In genomic region chr7:2314209-2314955, GRCh38 we compare ENCODE assay signal across 1 cellular context.
A peak's percentile ranks its signal among the peaks of the same experiment; 100 is the strongest.
TF ChIP-seq lines count a peak whose summit lies in the region.

TSS of gene SNX8 (minus strand) at chr7:2314441. CDS start at chr7:2314421, 20 bp downstream.

TF ChIP-seq in K562, 482 proteins besides CTCF, POLR2A, EP300 and RAD21 (continued from another document and continues in another):
- TF ChIP-seq KLF13 (tag; IDR thresholded peaks at IDR 0.05; ENCODE audit: borderline replicate concordance, low read depth) (peak; percentile 43; the same call in 1 of the 2 replicates), ZNF232 (CRISPR knock-in tag; IDR thresholded peaks at IDR 0.05) (no peak), ARID1B (IDR thresholded peaks at IDR 0.05) (peak; percentile 34; the same call in 1 of the 2 replicates), VEZF1 (CRISPR knock-in tag; IDR thresholded peaks at IDR 0.05) (peak; percentile 87), ELF2 (CRISPR knock-in tag; IDR thresholded peaks at IDR 0.05) (no peak), SMC3 (conservative IDR thresholded peaks at IDR 0.05; ENCODE audit: insufficient read depth, low read depth, low read length) (no peak), HBP1 (CRISPR knock-in tag; IDR thresholded peaks at IDR 0.05) (peak; percentile 78; the same call in 1 of the 2 replicates), SAFB (IDR thresholded peaks at IDR 0.05; ENCODE audit: borderline replicate concordance, low read depth, low read length) (peak; percentile 89), CREB1 (IDR thresholded peaks at IDR 0.05) (peak; percentile 46; the same call in 1 of the 2 replicates), CREB1 (CRISPR knock-in tag; IDR thresholded peaks at IDR 0.05) (peak; percentile 75), C11orf30 (IDR thresholded peaks at IDR 0.05; ENCODE audit: low read depth) (peak; percentile 34; the same call in 1 of the 2 replicates), MAX (CRISPR knock-in tag; IDR thresholded peaks at IDR 0.05) (peak; percentile 98), CREB3L1 (IDR thresholded peaks at IDR 0.05; ENCODE audit: borderline replicate concordance, low read depth) (peak; percentile 85), KDM2B (CRISPR knock-in tag; IDR thresholded peaks at IDR 0.05) (no peak), NFYB (IDR thresholded peaks at IDR 0.05; ENCODE audit: extremely low read depth, insufficient read length) (no peak), NKRF (IDR thresholded peaks at IDR 0.05; ENCODE audit: borderline replicate concordance) (peak; percentile 96), GABPB1 (CRISPR knock-in tag; IDR thresholded peaks at IDR 0.05) (peak; percentile 51; the same call in 1 of the 2 replicates), UBTF (IDR thresholded peaks at IDR 0.05; ENCODE audit: borderline replicate concordance in 1 of 2, low read depth in 2 of 2, low read length in 2 of 2) (peak in 1 of 2 experiments; percentile 32; a peak in 1 of 4 replicates), MTA3 (IDR thresholded peaks at IDR 0.05; ENCODE audit: borderline replicate concordance) (peak; percentile 30; the same call in 1 of the 2 replicates), RBM25 (IDR thresholded peaks at IDR 0.05; ENCODE audit: low read depth, low read length, severe bottlenecking) (peak; percentile 28), RBBP5 (IDR thresholded peaks at IDR 0.05; ENCODE audit: borderline replicate concordance, insufficient read depth, low read length, poor library complexity, severe bottlenecking) (peak; percentile 80), TARDBP (IDR thresholded peaks at IDR 0.05) (peak; percentile 83; the same call in 1 of the 2 replicates), L3MBTL2 (IDR thresholded peaks at IDR 0.05) (peak; percentile 67), ZNF445 (CRISPR knock-in tag; IDR thresholded peaks at IDR 0.05; ENCODE audit: low read depth) (no peak), ZNF561 (CRISPR knock-in tag; conservative IDR thresholded peaks at IDR 0.05) (no peak), OTX1 (CRISPR knock-in tag; IDR thresholded peaks at IDR 0.05) (no peak), NFXL1 (CRISPR knock-in tag; IDR thresholded peaks at IDR 0.05) (no peak), MITF (IDR thresholded peaks at IDR 0.05) (peak; percentile 87), PRMT5 (CRISPR knock-in tag; IDR thresholded peaks at IDR 0.05) (no peak), DEAF1 (CRISPR knock-in tag; IDR thresholded peaks at IDR 0.05) (no peak), FOXP1 (CRISPR knock-in tag; IDR thresholded peaks at IDR 0.05) (peak; percentile 51; the same call in 1 of the 2 replicates), HDAC2 (IDR thresholded peaks at IDR 0.05) (peak; percentile 96; the same call in 1 of the 2 replicates), ZNF408 (CRISPR knock-in tag; IDR thresholded peaks at IDR 0.05; ENCODE audit: low read depth) (no peak), ZNF324 (CRISPR knock-in tag; IDR thresholded peaks at IDR 0.05) (no peak), MLLT1 (IDR thresholded peaks at IDR 0.05) (peak; percentile 15 to 59; a peak in 1 of 4 replicates), ZFP91 (CRISPR knock-in tag; IDR thresholded peaks at IDR 0.05) (no peak), SREBF1 (IDR thresholded peaks at IDR 0.05; ENCODE audit: borderline replicate concordance, low read depth, low read length) (0 out of 2 replicates have a peak, but pooled peaks have one; percentile 14), HINFP (tag; conservative IDR thresholded peaks at IDR 0.05; ENCODE audit: low read depth) (no peak), TCF7 (IDR thresholded peaks at IDR 0.05; ENCODE audit: borderline replicate concordance) (no peak), SMARCE1 (IDR thresholded peaks at IDR 0.05) (peak; percentile 63), MXI1 (IDR thresholded peaks at IDR 0.05; ENCODE audit: low read depth, low read length) (peak; percentile 88), SETDB1 (IDR thresholded peaks at IDR 0.05; ENCODE audit: low read length) (no peak), YY1 (IDR thresholded peaks at IDR 0.05; ENCODE audit: borderline replicate concordance in 1 of 3, control insufficient read depth in 1 of 3, extremely low read depth in 1 of 3, insufficient read depth in 3 of 3, insufficient read length in 1 of 3, insufficient replicate concordance in 2 of 3, low read depth in 1 of 3, low read length in 2 of 3) (peak in 1 of 3 experiments; percentile 78), BCOR (IDR thresholded peaks at IDR 0.05) (peak; percentile 66; the same call in 1 of the 2 replicates)
